In genomic region chr1:52057876-52058275, GRCh38 we compare ENCODE assay signal across 9 cellular contexts. TPM values are rescaled to one million over a fixed set of nuclear protein-coding genes. Genes with fewer than 3 reads are reported as not detected.
DNase-seq lines count a peak whose midpoint lies in the region; ATAC-seq and TF ChIP-seq lines count a peak whose summit lies in the region.
"Had no signal": no experiment of that assay in that cellular context is flagged by ENCODE, and none has a peak within 500 bp of the region (broad histone marks: within the 10 kb centered on the region; RNA-seq: fewer than 3 reads in every experiment).

No MANE protein-coding gene starts in this region.

- H3K36me3 ChIP-seq in left ventricle myocardium inferior, result peaks cover 22% of the 10 kb centered on the region

- H3K9me3 Mint-ChIP-seq in activated CD8-positive, alpha-beta T cell treated with anti-CD3 and anti-CD28 coated beads for 36 hours, result no peaks in the 10 kb centered on the region
- no peaks in the 10 kb centered on the region for H3K9me3 Mint-ChIP-seq in type B pancreatic cell

- no peaks in the 10 kb centered on the region for H3K27me3 ChIP-seq in left ventricle myocardium inferior (ENCODE audit: low read depth)

- peaks cover 65% of the 10 kb centered on the region for H3K4me1 ChIP-seq in left ventricle myocardium inferior

- POLR2A ChIA-PET in activated CD8-positive, alpha-beta T cell treated with anti-CD3 and anti-CD28 coated beads for 36 hours (lab: Charles Lee), result interaction anchor here (4.0 kb wide), 1 partner anchor 24 kb away, joined by 24 read pairs; the partner anchor contains the start of gene KTI12

- H3K9me3 ChIP-seq in left ventricle myocardium inferior (replicated peaks), result no peaks in the 10 kb centered on the region

- no peak overlapping the region for H3K27ac ChIP-seq in left ventricle myocardium inferior (replicated peaks)

- peak overlapping the region; percentile 95 for H3K4me3 ChIP-seq in left ventricle myocardium inferior
- peak overlapping the region; percentile 95 for H3K4me3 ChIP-seq in iPS-11a (ENCODE audit: low read depth, low read length)

- peak overlapping the region; percentile 86 for H3K4me3 Mint-ChIP-seq in activated CD8-positive, alpha-beta T cell treated with anti-CD3 and anti-CD28 coated beads for 36 hours
- peak overlapping the region; percentile 98 for H3K4me3 Mint-ChIP-seq in type B pancreatic cell

- no peaks in the 10 kb centered on the region for H3K27me3 Mint-ChIP-seq in activated CD8-positive, alpha-beta T cell treated with anti-CD3 and anti-CD28 coated beads for 36 hours
- H3K27me3 Mint-ChIP-seq in type B pancreatic cell, result no peaks in the 10 kb centered on the region

- DNase-seq in left ventricle myocardium inferior (no peak), Right ventricle myocardium inferior (ENCODE audit: missing footprints) (no peak), type B pancreatic cell (ENCODE audit: extremely low spot score, unreplicated experiment) (no peak), NCI-H2029 (lab: John Stamatoyannopoulos, UW) (no peak), ecto neural progenitor cell (ENCODE audit: low spot score) (no peak)
- DNase-seq in activated CD8-positive, alpha-beta T cell treated with anti-CD3 and anti-CD28 coated beads for 36 hours, result no peak
- DNase-seq: Right ventricle myocardium superior had no signal

- H3K27ac Mint-ChIP-seq in activated CD8-positive, alpha-beta T cell treated with anti-CD3 and anti-CD28 coated beads for 36 hours, result peak overlapping the region; percentile 18
- peak overlapping the region; percentile 96 for H3K27ac Mint-ChIP-seq in type B pancreatic cell

- CTCF ChIA-PET in activated CD8-positive, alpha-beta T cell treated with anti-CD3 and anti-CD28 coated beads for 36 hours (lab: Charles Lee), result interaction anchor here (0.8 kb wide), 1 partner anchor 273 kb away, joined by 3 read pairs; no protein-coding TSS in a partner anchor

- H3K4me1 Mint-ChIP-seq in activated CD8-positive, alpha-beta T cell treated with anti-CD3 and anti-CD28 coated beads for 36 hours (ENCODE audit: low read depth), result peaks cover 36% of the 10 kb centered on the region
- H3K4me1 Mint-ChIP-seq in type B pancreatic cell (ENCODE audit: unreplicated experiment), result peaks cover 23% of the 10 kb centered on the region

- no peak for TF ChIP-seq CTCF in left ventricle myocardium inferior (IDR thresholded peaks at IDR 0.05; ENCODE audit: borderline replicate concordance)
- no peak for TF ChIP-seq CTCF in activated CD8-positive, alpha-beta T cell treated with anti-CD3 and anti-CD28 coated beads for 36 hours (IDR thresholded peaks at IDR 0.05)
- no peak for TF ChIP-seq CTCF in type B pancreatic cell (conservative IDR thresholded peaks at IDR 0.05)

- intact Hi-C loops in left ventricle myocardium inferior (cut with micrococcal nuclease), result no loop called here
- intact Hi-C loops in Right ventricle myocardium inferior (cut with DNase I), result loop anchor here (5.0 to 10.0 kb wide), 2 partner anchors 181 to 1167 kb away; partner anchors contain the start of genes CZIB and NRDC
- intact Hi-C loops in activated CD8-positive, alpha-beta T cell treated with anti-CD3 and anti-CD28 coated beads for 36 hours (cut with micrococcal nuclease), result no loop called here

- peaks cover 27% of the 10 kb centered on the region for H3K36me3 Mint-ChIP-seq in activated CD8-positive, alpha-beta T cell treated with anti-CD3 and anti-CD28 coated beads for 36 hours (ENCODE audit: low read depth)
- H3K36me3 Mint-ChIP-seq in type B pancreatic cell, result peaks cover 13% of the 10 kb centered on the region

- no peak for ATAC-seq in Right ventricle myocardium inferior
- ATAC-seq in activated CD8-positive, alpha-beta T cell treated with anti-CD3 and anti-CD28 coated beads for 36 hours, result no peak
- no peak for ATAC-seq in GM19324 (IDR thresholded peaks at IDR 0.05; ENCODE audit: low FRiP score, unreplicated experiment)

RNA-seq across cellular contexts. Expression of gene BTF3L4, which starts 1.8 kb away (rescaled TPM):
- total RNA-seq in left ventricle myocardium inferior (25.9 TPM), Right ventricle myocardium inferior (25.5 TPM), type B pancreatic cell (ENCODE audit: low replicate concordance) (73.4 and 75.4 TPM in 2 replicates)
- total RNA-seq in activated CD8-positive, alpha-beta T cell treated with anti-CD3 and anti-CD28 coated beads for 36 hours, result 10 to 100 TPM; 30.0 to 33.1 TPM

RNA-seq across cellular contexts. Expression of gene TXNDC12, which starts 2.9 kb away (rescaled TPM):
- total RNA-seq in left ventricle myocardium inferior (25.7 TPM), Right ventricle myocardium inferior (21.2 TPM), type B pancreatic cell (ENCODE audit: low replicate concordance) (48.3 and 61.3 TPM in 2 replicates)
- 10 to 100 TPM; 24.3 to 34.7 TPM for total RNA-seq in activated CD8-positive, alpha-beta T cell treated with anti-CD3 and anti-CD28 coated beads for 36 hours

RNA-seq across cellular contexts. Expression of gene KTI12, which starts 24.3 kb away (rescaled TPM):
- total RNA-seq in left ventricle myocardium inferior (3.2 TPM), Right ventricle myocardium inferior (3.1 TPM), type B pancreatic cell (ENCODE audit: low replicate concordance) (9.6 and 9.9 TPM in 2 replicates)
- total RNA-seq in activated CD8-positive, alpha-beta T cell treated with anti-CD3 and anti-CD28 coated beads for 36 hours, result 10 to 100 TPM; 13.4 to 14.0 TPM
